In the genomic region with DNA sequence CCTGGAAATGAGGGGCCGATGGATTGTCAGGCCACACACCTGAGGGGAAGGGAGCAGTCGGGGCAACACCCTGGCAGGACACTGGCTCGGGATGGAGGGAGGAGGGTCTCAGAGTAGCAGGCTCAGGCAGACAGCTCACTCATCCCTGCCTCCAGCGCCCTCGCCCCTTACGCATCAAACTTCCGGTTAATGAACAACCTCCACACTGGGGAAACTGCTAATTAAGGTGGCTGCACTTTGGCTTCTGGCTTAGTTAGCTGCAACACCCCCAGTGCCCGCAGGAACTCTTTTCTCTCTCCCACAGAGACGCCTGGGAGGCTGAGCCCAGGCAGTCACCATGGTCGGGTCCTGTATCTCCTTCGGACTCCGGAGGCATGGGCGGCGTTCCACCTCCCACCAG, we compare ENCODE assay signal across 23 cellular contexts. TPM values are rescaled to one million over a fixed set of nuclear protein-coding genes. Genes with fewer than 3 reads are reported as not detected.
"Had no signal": no experiment of that assay in that cellular context is flagged by ENCODE, and none has a peak within 500 bp of the region (broad histone marks: within the 10 kb centered on the region; RNA-seq: fewer than 3 reads in every experiment).

No MANE protein-coding gene starts in this region.

- H3K4me3 ChIP-seq: MG63, PC-9, Peyer's patch, SJCRH30 had no signal

- DNase-seq: Karpas-422; KG1; MG63; NCI-H1092; NCI-H1105 treated with DMSO at 0.1 percent for 48 hours; NCI-H1417 treated with DMSO at 0.1 percent for 48 hours; NCI-H146; NCI-H1694 treated with DMSO at 0.1 percent for 48 hours; NCI-H1930; NCI-H2081; NCI-H2171 treated with DMSO at 0.1 percent for 48 hours; NCI-H345; NCI-H446 treated with DMSO at 0.1 percent for 48 hours; NCI-H510A treated with DMSO at 0.1 percent for 48 hours; NCI-H526; NCI-H748 treated with DMSO at 0.1 percent for 48 hours; NK-92 treated with Interleukin-12 subunit alpha and Interleukin-12 subunit beta, amount 100 ng/mL, for 24 hours; OCI-M1; PC-9; Peyer's patch; SHP77 treated with DMSO at 0.1 percent for 48 hours; SJCRH30 had no signal

RNA-seq across cellular contexts. Expression of a gene that starts 13.4 kb away (rescaled TPM):
- total RNA-seq: PC-9, Peyer's patch, RPMI7951 had no signal
